In the genomic region with DNA sequence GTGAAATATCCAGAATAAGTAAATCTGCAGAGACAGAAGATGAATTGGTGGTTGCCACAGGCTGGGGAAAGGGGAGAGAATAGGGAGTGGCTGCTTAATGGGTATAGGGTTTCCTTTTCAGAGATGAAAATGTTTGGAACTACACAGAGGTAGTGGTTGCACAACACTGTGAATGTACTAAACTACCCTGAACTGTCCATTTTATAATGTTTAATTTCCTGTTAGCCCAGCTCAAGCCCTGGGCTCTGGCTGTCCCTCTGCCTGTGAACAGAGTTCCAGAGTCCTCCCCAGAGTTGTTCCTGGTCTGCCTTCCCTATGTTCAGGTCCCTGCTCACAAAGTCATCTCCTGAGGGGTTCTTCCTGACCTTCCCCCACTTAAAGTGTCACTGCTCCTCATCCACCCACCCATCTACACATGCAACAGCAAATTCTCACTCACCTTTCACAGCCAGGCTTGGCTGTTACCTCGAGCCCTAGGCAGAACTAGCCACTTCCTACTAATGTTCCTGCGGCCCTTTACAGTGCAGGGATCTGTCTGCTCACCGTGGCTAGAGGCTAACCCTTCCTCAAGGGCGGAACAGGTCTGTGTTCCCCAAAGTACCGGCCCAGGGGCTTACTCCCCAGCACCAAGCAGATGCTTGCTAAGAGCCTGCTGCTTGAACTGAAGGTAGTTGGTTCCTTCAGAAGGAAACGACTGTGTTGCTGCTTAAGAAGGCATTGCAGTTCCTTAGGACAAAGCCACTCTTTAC, we compare ENCODE assay signal across 29 cellular contexts. TPM values are rescaled to one million over a fixed set of nuclear protein-coding genes. Genes with fewer than 3 reads are reported as not detected.
DNase-seq lines count a peak whose midpoint lies in the region; ATAC-seq and TF ChIP-seq lines count a peak whose summit lies in the region.
"Had no signal": no experiment of that assay in that cellular context is flagged by ENCODE, and none has a peak within 500 bp of the region (broad histone marks: within the 10 kb centered on the region; RNA-seq: fewer than 3 reads in every experiment).

No MANE protein-coding gene starts in this region.

- peak overlapping the region; percentile 42 for H3K4me2 ChIP-seq in hepatocyte
- no peak overlapping the region for H3K4me2 ChIP-seq in smooth muscle cell

- H3K27me3 ChIP-seq in hepatocyte (no peaks in the 10 kb centered on the region), smooth muscle cell (ENCODE audit: low read depth) (no peaks in the 10 kb centered on the region)
- H3K27me3 ChIP-seq: SJSA1 had no signal

- H2AFZ ChIP-seq in hepatocyte, result no peak overlapping the region
- no peak overlapping the region for H2AFZ ChIP-seq in smooth muscle cell (ENCODE audit: low read depth)

- TF ChIP-seq CTCF in RWPE1 (conservative IDR thresholded peaks at IDR 0.05; ENCODE audit: low read depth), result no peak
- TF ChIP-seq CTCF in hepatocyte (IDR thresholded peaks at IDR 0.05; ENCODE audit: poor library complexity), result no peak
- TF ChIP-seq CTCF in nephron (IDR thresholded peaks at IDR 0.05; ENCODE audit: unreplicated experiment in 3 of 3), result no peak
- TF ChIP-seq CTCF in smooth muscle cell (IDR thresholded peaks at IDR 0.05; ENCODE audit: borderline replicate concordance, insufficient read depth, poor library complexity, severe bottlenecking), result no peak

- H3K36me3 Mint-ChIP-seq in nephron (ENCODE audit: low read depth), result peaks cover 70% of the 10 kb centered on the region
- H3K36me3 Mint-ChIP-seq in activated T-cell treated with anti-CD3 and anti-CD28 coated beads, Interleukin-2, amount 50 U/mL, for 4 hours (ENCODE audit: insufficient read depth), result peaks cover 31% of the 10 kb centered on the region

- no peaks in the 10 kb centered on the region for H3K9me3 Mint-ChIP-seq in nephron
- H3K9me3 Mint-ChIP-seq in activated T-cell treated with anti-CD3 and anti-CD28 coated beads, Interleukin-2, amount 50 U/mL, for 4 hours, result no peaks in the 10 kb centered on the region
- H3K9me3 Mint-ChIP-seq: activated T-helper 2 cell treated with anti-CD3 and anti-CD28 coated beads, Interferon-gamma antibody, Interleukin-2, Interleukin-4, amounts not matched to agents 10 μg/mL and 5 μg/mL and 100 μg/mL, durations not matched to agents 14 hours and 24 hours and 36 hours; H9; mesothelial cell of epicardium; naive B cell; T-cell had no signal

- H3K9me3 ChIP-seq in hepatocyte (ENCODE audit: low read depth) (no peaks in the 10 kb centered on the region), smooth muscle cell (replicated peaks; ENCODE audit: low read depth) (no peaks in the 10 kb centered on the region)
- H3K9me3 ChIP-seq: left ventricle myocardium inferior, psoas muscle, SJSA1 had no signal

- H3K79me2 ChIP-seq in hepatocyte, result peaks cover 27% of the 10 kb centered on the region
- H3K79me2 ChIP-seq in smooth muscle cell (ENCODE audit: low read depth), result no peaks in the 10 kb centered on the region

- no peak overlapping the region for H3K9ac ChIP-seq in smooth muscle cell (ENCODE audit: low read depth)

- POLR2A ChIA-PET in RWPE1 (lab: Yijun Ruan, JAX; ENCODE audit: low non-redundant PET), result no interaction called here

- H3K27me3 Mint-ChIP-seq in nephron (ENCODE audit: low read depth), result no peaks in the 10 kb centered on the region
- no peaks in the 10 kb centered on the region for H3K27me3 Mint-ChIP-seq in activated T-cell treated with anti-CD3 and anti-CD28 coated beads, Interleukin-2, amount 50 U/mL, for 4 hours (ENCODE audit: low read depth)
- H3K27me3 Mint-ChIP-seq: activated naive CD8-positive, alpha-beta T cell; naive B cell; T-cell had no signal

- H3K9me2 ChIP-seq in hepatocyte (replicated peaks; ENCODE audit: insufficient read depth), result no peaks in the 10 kb centered on the region

- H3K4me1 Mint-ChIP-seq in nephron, result no peaks in the 10 kb centered on the region
- peaks cover 2% of the 10 kb centered on the region for H3K4me1 Mint-ChIP-seq in activated T-cell treated with anti-CD3 and anti-CD28 coated beads, Interleukin-2, amount 50 U/mL, for 4 hours (ENCODE audit: low read depth)
- H3K4me1 Mint-ChIP-seq: H9 had no signal

- H3K36me3 ChIP-seq in hepatocyte (replicated peaks; ENCODE audit: insufficient read depth, low read depth), result no peaks in the 10 kb centered on the region
- peaks cover 4% of the 10 kb centered on the region for H3K36me3 ChIP-seq in smooth muscle cell (ENCODE audit: low read depth)

- H3K4me3 ChIP-seq in hepatocyte (no peak overlapping the region), smooth muscle cell (no peak overlapping the region)
- H3K4me3 ChIP-seq: left ventricle myocardium inferior, psoas muscle, SJSA1 had no signal

- H4K20me1 ChIP-seq in hepatocyte (ENCODE audit: insufficient read depth, poor library complexity, severe bottlenecking), result no peaks in the 10 kb centered on the region
- H4K20me1 ChIP-seq in smooth muscle cell (ENCODE audit: low read depth), result peaks cover 5% of the 10 kb centered on the region

- peak overlapping the region in 1 of 3 experiments; percentile 41 for H3K4me3 Mint-ChIP-seq in nephron
- no peak overlapping the region for H3K4me3 Mint-ChIP-seq in activated T-cell treated with anti-CD3 and anti-CD28 coated beads, Interleukin-2, amount 50 U/mL, for 4 hours
- H3K4me3 Mint-ChIP-seq: activated naive CD8-positive, alpha-beta T cell; H9; mesothelial cell of epicardium; naive B cell; T-cell had no signal

- CTCF ChIA-PET in RWPE1 (lab: Yijun Ruan, JAX), result no interaction called here

- H3K27ac ChIP-seq in RWPE1 (peak overlapping the region; percentile 57), hepatocyte (peak overlapping the region; percentile 51), smooth muscle cell (ENCODE audit: low read depth) (no peak overlapping the region)
- H3K27ac ChIP-seq: left ventricle myocardium inferior, psoas muscle, SJSA1 had no signal

- ATAC-seq in GM19351 (IDR thresholded peaks at IDR 0.05; ENCODE audit: unreplicated experiment), result no peak
- ATAC-seq in activated T-cell treated with anti-CD3 and anti-CD28 coated beads, Interleukin-2, amount 50 U/mL, for 4 hours, result no peak
- ATAC-seq: psoas muscle, T-cell had no signal

- H3K4me1 ChIP-seq in hepatocyte (ENCODE audit: insufficient read depth), result peaks cover 55% of the 10 kb centered on the region
- H3K4me1 ChIP-seq in smooth muscle cell (ENCODE audit: low read depth), result no peaks in the 10 kb centered on the region
- H3K4me1 ChIP-seq: SJSA1 had no signal

- WGBS in hepatocyte (ENCODE audit: low lambda C conversion rate, missing lambda C conversion rate), result 83% methylated on average over 6 of the region's 6 CpGs
- 92% methylated on average over 6 of the region's 6 CpGs for WGBS in smooth muscle cell (ENCODE audit: low lambda C conversion rate)

- H3K27ac Mint-ChIP-seq in nephron, result peak overlapping the region; percentile 7 to 78 (median 38)
- H3K27ac Mint-ChIP-seq: activated naive CD8-positive, alpha-beta T cell; activated T-helper 2 cell treated with anti-CD3 and anti-CD28 coated beads, Interferon-gamma antibody, Interleukin-2, Interleukin-4, amounts not matched to agents 10 μg/mL and 5 μg/mL and 100 μg/mL, durations not matched to agents 14 hours and 24 hours and 36 hours; mesothelial cell of epicardium; naive B cell; T-cell had no signal

- DNase-seq in H4 (ENCODE audit: low spot score) (peak; percentile 2), RWPE1 (ENCODE audit: low spot score) (no peak), hepatocyte (ENCODE audit: low spot score) (no peak), NCI-H82 treated with DMSO at 0.1 percent for 48 hours (lab: John Stamatoyannopoulos, UW; ENCODE audit: unreplicated experiment) (no peak), smooth muscle cell (lab: John Stamatoyannopoulos, UW; ENCODE audit: unreplicated experiment) (no peak)
- no peak for DNase-seq in activated T-cell treated with anti-CD3 and anti-CD28 coated beads, Interleukin-2, amount 50 U/mL, for 4 hours
- DNase-seq: activated CD4-positive, alpha-beta T cell treated with anti-CD3 and anti-CD28 coated beads, Interleukin-2, amount 50 U/mL, for 48 hours; aorta; EL; Kasumi-1; left ventricle myocardium inferior; naive B cell; NCI-H1436; NCI-H2081 treated with DMSO at 0.1 percent for 48 hours; NCI-H446; NCI-H82; psoas muscle; RPMI8226; stimulated activated CD4-positive, alpha-beta T cell treated with anti-CD3 and anti-CD28 coated beads, Interleukin-15, amount 100 ng/mL, for 24 hours; stimulated activated CD4-positive, alpha-beta T cell treated with anti-CD3 and anti-CD28 coated beads, Interleukin-4, amount 100 ng/mL, for 4 hours; T-cell; trophoblast cell had no signal

- H3F3A ChIP-seq in smooth muscle cell (ENCODE audit: low read depth), result no peaks in the 10 kb centered on the region

RNA-seq across cellular contexts. Expression of a gene that starts 22.4 kb away (rescaled TPM):
- 93.1 and 104 TPM in 2 replicates for total RNA-seq in H4 (2014; rRNA removed; shearing (Covaris generic))
- total RNA-seq in hepatocyte, result 282 and 297 TPM in 2 replicates
- 242 and 318 TPM in 2 replicates for polyA plus RNA-seq in hepatocyte
- total RNA-seq in activated T-cell treated with anti-CD3 and anti-CD28 coated beads, Interleukin-2, amount 50 U/mL, for 4 hours, result 10 to 100 TPM; 53.0 to 70.5 (median 66.8) TPM
- total RNA-seq in smooth muscle cell, result 47.2 and 54.7 TPM in 2 replicates
- polyA plus RNA-seq in smooth muscle cell, result 53.5 and 64.2 TPM in 2 replicates
